ENCODE assay signal across 22 cellular contexts in the genomic region with DNA sequence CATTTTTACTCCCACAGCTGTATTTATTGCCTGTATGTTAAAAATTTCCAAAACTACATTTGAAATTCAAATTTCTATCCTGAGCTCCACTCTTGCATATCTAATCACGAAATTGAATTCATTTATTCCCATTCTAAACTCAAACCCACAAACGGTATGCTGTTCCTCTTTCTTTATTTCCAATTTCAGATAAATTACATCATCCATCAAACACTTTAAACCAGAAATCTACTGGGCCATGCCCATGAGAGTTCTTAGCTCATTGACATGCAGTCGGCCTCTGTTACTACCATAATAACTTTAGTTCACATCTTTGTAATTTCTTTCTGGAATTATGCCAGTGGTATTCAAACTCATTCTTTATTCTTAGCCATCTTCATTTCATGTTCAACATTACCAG.
"Had no signal": no experiment of that assay in that cellular context is flagged by ENCODE, and none has a peak within 500 bp of the region (broad histone marks: within the 10 kb centered on the region; RNA-seq: fewer than 3 reads in every experiment).

No MANE protein-coding gene starts in this region.

- H3K27ac ChIP-seq: heart right ventricle, left lung, lower lobe of right lung, sigmoid colon, testis, transverse colon had no signal

- FAIRE-seq: endothelial cell of umbilical vein, islet of Langerhans had no signal

- DNase-seq: activated B cell treated with CpG ODN at 0.5 μM for 24 hours; activated CD8-positive, alpha-beta memory T cell treated with anti-CD3 and anti-CD28 coated beads, Interleukin-2, amount 10 ng/mL, durations not matched to agents 7 days and 5 days; activated CD8-positive, alpha-beta T cell treated with anti-CD3 and anti-CD28 coated beads, Interleukin-2, amount 10 ng/mL, durations not matched to agents 7 days and 5 days; activated naive CD8-positive, alpha-beta T cell treated with anti-CD3 and anti-CD28 coated beads, Interleukin-2, amount 50 U/mL, for 24 hours; activated T-cell treated with anti-CD3 and anti-CD28 coated beads, Interleukin-2, amount 50 U/mL, for 48 hours; amygdala; caudate nucleus; foreskin melanocyte; heart right ventricle; left lung; lower lobe of right lung; mesenchymal stem cell; natural killer cell; sigmoid colon; stimulated activated CD4-positive, alpha-beta T cell treated with anti-CD3 and anti-CD28 coated beads, Interleukin-15, amount 100 ng/mL, for 24 hours; stimulated activated CD4-positive, alpha-beta T cell treated with anti-CD3 and anti-CD28 coated beads, Interleukin-2, amount 100 ng/mL, for 24 hours; stimulated activated naive CD8-positive, alpha-beta T cell treated with anti-CD3 and anti-CD28 coated beads, Interleukin-15, Interleukin-2, amounts not matched to agents 100 U/mL and 50 U/mL, for 24 hours; T-helper 2 cell; testis; transverse colon had no signal

- H3K4me3 ChIP-seq: heart right ventricle, left lung, lower lobe of right lung, sigmoid colon, testis, transverse colon had no signal

- H3K9me3 ChIP-seq: heart right ventricle, left lung, lower lobe of right lung, sigmoid colon, testis, transverse colon had no signal

- H3K36me3 ChIP-seq: left lung, lower lobe of right lung had no signal

- H3K4me1 ChIP-seq: left lung, lower lobe of right lung, testis had no signal

- H3K27me3 ChIP-seq: heart right ventricle, left lung, sigmoid colon, testis, transverse colon had no signal
